Comparison of ENCODE assay signal across 1 cellular context in the genomic region with DNA sequence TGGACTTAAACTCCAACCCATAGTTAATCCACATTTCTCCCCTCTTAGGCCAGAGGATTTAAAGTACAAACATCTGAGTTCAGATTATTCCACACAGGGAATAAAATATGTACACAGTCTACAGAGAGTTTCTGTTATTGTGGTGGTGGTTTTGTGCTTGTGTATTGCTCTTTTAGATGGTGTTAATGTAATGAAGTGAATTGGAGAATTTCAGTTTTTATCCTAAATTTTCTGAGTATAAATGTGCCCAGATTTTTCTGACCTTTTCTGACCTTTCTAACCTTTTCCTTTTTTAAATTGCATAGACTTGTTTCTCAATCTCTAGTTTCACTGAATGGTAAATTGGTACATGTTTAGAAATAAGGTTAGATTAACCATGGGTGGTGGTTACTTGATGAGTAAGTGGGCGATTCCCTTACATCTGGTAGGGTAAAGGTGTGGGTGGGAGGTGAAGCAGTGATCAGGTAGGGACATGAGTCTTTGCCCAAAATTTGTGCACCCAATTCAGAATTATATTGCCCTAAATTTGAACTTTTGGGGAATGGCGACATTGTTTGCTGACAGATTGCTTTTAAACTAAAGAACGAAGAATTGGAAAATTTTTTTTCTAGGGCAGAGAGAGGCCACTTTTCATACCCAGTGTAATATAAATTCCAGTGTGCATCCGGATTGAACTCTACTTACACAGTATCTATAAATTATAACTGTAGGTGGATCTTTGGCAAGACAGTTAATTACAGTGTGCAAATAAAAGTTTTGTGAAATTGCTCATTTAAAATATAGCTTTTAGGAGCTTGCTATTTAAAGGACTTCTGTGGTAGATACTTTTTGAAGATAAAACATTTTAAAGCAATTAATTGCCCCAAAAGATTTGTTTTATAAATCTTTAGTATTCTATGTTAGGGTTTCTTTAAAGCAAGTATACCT.
A peak's percentile ranks its signal among the peaks of the same experiment; 100 is the strongest.
TF ChIP-seq lines count a peak whose summit lies in the region.

No MANE protein-coding gene starts in this region.

TF ChIP-seq in K562, 482 proteins besides CTCF, POLR2A, EP300 and RAD21 (continued from another document):
- peak; percentile 56; the same call in 1 of the 2 replicates for TF ChIP-seq LARP7 (IDR thresholded peaks at IDR 0.05)
- TF ChIP-seq GATA2 (CRISPR knock-in tag; IDR thresholded peaks at IDR 0.05) = peak; percentile 33; the same call in 1 of the 2 replicates
- no peak for TF ChIP-seq DMBX1 (CRISPR knock-in tag; IDR thresholded peaks at IDR 0.05; ENCODE audit: borderline replicate concordance)
- TF ChIP-seq ZC3H4 (CRISPR knock-in tag; IDR thresholded peaks at IDR 0.05; ENCODE audit: borderline replicate concordance) = no peak
- TF ChIP-seq ZNF165 (CRISPR knock-in tag; IDR thresholded peaks at IDR 0.05; ENCODE audit: borderline replicate concordance) = 0 out of 2 replicates have a peak, but pooled peaks have one; percentile 16
- 0 out of 2 replicates have a peak, but pooled peaks have one; percentile 44 for TF ChIP-seq GTF2E2 (tag; IDR thresholded peaks at IDR 0.05)
- 0 out of 2 replicates have a peak, but pooled peaks have one; percentile 19 for TF ChIP-seq CBFA2T2 (conservative IDR thresholded peaks at IDR 0.05)
- TF ChIP-seq THRAP3 (IDR thresholded peaks at IDR 0.05; ENCODE audit: borderline replicate concordance) = peak; percentile 15; the same call in 1 of the 2 replicates
- TF ChIP-seq C11orf30 (IDR thresholded peaks at IDR 0.05; ENCODE audit: low read depth) = peak; percentile 15; the same call in 1 of the 2 replicates
